ENCODE assay signal across 20 cellular contexts in the genomic region with DNA sequence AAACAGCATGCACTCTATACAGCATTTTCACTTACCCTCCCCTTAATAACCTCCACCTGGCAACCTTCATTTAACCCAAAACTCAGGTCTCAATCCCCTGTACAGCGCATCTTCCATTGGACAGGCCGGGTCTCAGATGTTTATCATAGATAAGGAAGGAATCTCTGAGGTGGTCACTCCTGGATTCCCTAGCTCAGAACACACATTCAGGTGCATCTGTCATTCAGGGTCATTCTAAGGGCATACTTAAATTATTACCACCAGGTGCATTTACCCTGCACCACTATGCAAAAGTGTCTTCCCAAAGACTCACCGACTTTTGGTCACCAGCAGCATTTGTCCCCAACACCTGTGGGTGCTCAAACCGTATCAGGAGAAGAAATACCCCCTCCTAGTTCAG.
"Had no signal": no experiment of that assay in that cellular context is flagged by ENCODE, and none has a peak within 500 bp of the region (broad histone marks: within the 10 kb centered on the region; RNA-seq: fewer than 3 reads in every experiment).

No MANE protein-coding gene starts in this region.

- H3K36me3 Mint-ChIP-seq: stimulated activated naive B cell treated with anti-CD40 and anti-IgM and Interleukin-4, amounts not matched to agents 10 μg/mL and 1 μg/mL and 100 μg/mL, for 72 hours had no signal

- H3K27me3 Mint-ChIP-seq: progenitor cell of endocrine pancreas had no signal

- DNase-seq: islet precursor cell; left ventricle myocardium inferior; mesendoderm; naive thymus-derived CD8-positive, alpha-beta T cell; ovary; right cardiac atrium; stimulated activated CD4-positive, alpha-beta T cell treated with anti-CD3 and anti-CD28 coated beads, Interleukin-12 subunit alpha, Interleukin-12 subunit beta, amount 100 ng/mL, for 4 hours; stimulated activated CD4-positive, alpha-beta T cell treated with anti-CD3 and anti-CD28 coated beads, Interleukin-15, amount 100 ng/mL, for 24 hours; stimulated activated CD4-positive, alpha-beta T cell treated with anti-CD3 and anti-CD28 coated beads, Interleukin-2, amount 100 ng/mL, for 24 hours; stimulated activated CD4-positive, alpha-beta T cell treated with anti-CD3 and anti-CD28 coated beads, Interleukin-4, amount 100 ng/mL, for 1 hour; stimulated activated naive B cell treated with anti-CD40 and anti-IgM and Interleukin-4, amounts not matched to agents 10 μg/mL and 1 μg/mL and 100 μg/mL, for 72 hours; stimulated activated naive CD8-positive, alpha-beta T cell treated with anti-CD3 and anti-CD28 coated beads, Interleukin-15, Interleukin-2, amounts not matched to agents 100 U/mL and 50 U/mL, for 24 hours; stomach; testis; thyroid gland; transverse colon; upper lobe of right lung had no signal

- ATAC-seq: naive thymus-derived CD8-positive, alpha-beta T cell; right cardiac atrium; sciatic nerve; stimulated activated naive B cell treated with anti-CD40 and anti-IgM and Interleukin-4, amounts not matched to agents 10 μg/mL and 1 μg/mL and 100 μg/mL, for 72 hours; stimulated activated naive CD8-positive, alpha-beta T cell treated with anti-CD3 and anti-CD28 coated beads, Interleukin-15, Interleukin-2, amounts not matched to agents 100 U/mL and 50 U/mL, for 24 hours; upper lobe of right lung had no signal

- H3K27ac Mint-ChIP-seq: stimulated activated naive B cell treated with anti-CD40 and anti-IgM and Interleukin-4, amounts not matched to agents 10 μg/mL and 1 μg/mL and 100 μg/mL, for 72 hours had no signal

- H3K4me1 Mint-ChIP-seq: stimulated activated naive B cell treated with anti-CD40 and anti-IgM and Interleukin-4, amounts not matched to agents 10 μg/mL and 1 μg/mL and 100 μg/mL, for 72 hours had no signal

- H3K4me3 Mint-ChIP-seq: naive thymus-derived CD8-positive, alpha-beta T cell; nephron; stimulated activated naive B cell treated with anti-CD40 and anti-IgM and Interleukin-4, amounts not matched to agents 10 μg/mL and 1 μg/mL and 100 μg/mL, for 72 hours had no signal
